ENCODE assay signal across 9 cellular contexts in genomic region chr4:128525939-128526630, GRCh38.
DNase-seq lines count a peak whose midpoint lies in the region; ATAC-seq and TF ChIP-seq lines count a peak whose summit lies in the region.
"Had no signal": no experiment of that assay in that cellular context is flagged by ENCODE, and none has a peak within 500 bp of the region (broad histone marks: within the 10 kb centered on the region; RNA-seq: fewer than 3 reads in every experiment).

No MANE protein-coding gene starts in this region.

- TF ChIP-seq POLR2A in thyroid gland (IDR thresholded peaks at IDR 0.05): no peak

- H2AFZ ChIP-seq in SK-N-SH (ENCODE audit: low read depth): 0 out of 2 replicates have a peak overlapping the region, but pooled peaks have one; percentile 9

- intact Hi-C loops in left colon (cut with DNase I, micrococcal nuclease) (no loop called here), thyroid gland (cut with DNase I) (loop anchor here (10.0 kb wide), 1 partner anchor 51 kb away; no protein-coding TSS in a partner anchor)

- H3K79me2 ChIP-seq in SK-N-SH (ENCODE audit: insufficient read depth): no peaks in the 10 kb centered on the region

- no peak for TF ChIP-seq CTCF in SK-N-SH (IDR thresholded peaks at IDR 0.05)
- TF ChIP-seq CTCF in brain microvascular endothelial cell (IDR thresholded peaks at IDR 0.05; ENCODE audit: low read depth, low read length, missing control alignments): no peak
- no peak for TF ChIP-seq CTCF in thyroid gland (IDR thresholded peaks at IDR 0.05)

- no peak for TF ChIP-seq EP300 in SK-N-SH (IDR thresholded peaks at IDR 0.05; ENCODE audit: borderline replicate concordance in 1 of 2, low read depth in 1 of 2, low read length in 1 of 2)

- CTCF ChIA-PET in SK-N-SH (lab: Yijun Ruan, JAX): no interaction called here

- H3K4me2 ChIP-seq in SK-N-SH: no peak overlapping the region

- ATAC-seq in SK-N-SH treated with all-trans-retinoic acid at 6 μM for 48 hours (no peak), left colon (peak; percentile 60), HG03159 (IDR thresholded peaks at IDR 0.05; ENCODE audit: unreplicated experiment) (no peak), HG02852 (IDR thresholded peaks at IDR 0.05; ENCODE audit: unreplicated experiment) (no peak)
- ATAC-seq: activated CD8-positive, alpha-beta memory T cell treated with anti-CD3 and anti-CD28 coated beads, Interleukin-2, amount 10 ng/mL, durations not matched to agents 7 days and 5 days had no signal

- no peaks in the 10 kb centered on the region for H3K36me3 ChIP-seq in SK-N-SH (replicated peaks in 1 of 2; ENCODE audit: control insufficient read depth in 1 of 2, insufficient read depth in 2 of 2, low read length in 1 of 2)
- no peaks in the 10 kb centered on the region for H3K36me3 ChIP-seq in brain microvascular endothelial cell (replicated peaks)
- no peaks in the 10 kb centered on the region for H3K36me3 ChIP-seq in thyroid gland

- in situ Hi-C loops in brain microvascular endothelial cell (cut with HindIII; ENCODE audit: low pct_ligation_motif_present, low sequenced_read_pairs): no loop called here

- H3F3A ChIP-seq in SK-N-SH (replicated peaks; ENCODE audit: insufficient read depth): peaks cover 16% of the 10 kb centered on the region

- no peak overlapping the region for H3K4me3 ChIP-seq in SK-N-SH (ENCODE audit: low read depth in 2 of 2, low read length in 1 of 2)
- H3K4me3 ChIP-seq in brain microvascular endothelial cell (ENCODE audit: low read depth, low read length): no peak overlapping the region
- H3K4me3 ChIP-seq in thyroid gland (replicated peaks in 1 of 3): no peak overlapping the region

- no peaks in the 10 kb centered on the region for H4K20me1 ChIP-seq in SK-N-SH (ENCODE audit: insufficient read depth)

- TF ChIP-seq RAD21 in SK-N-SH (IDR thresholded peaks at IDR 0.05; ENCODE audit: low read length): no peak

- no peak overlapping the region for H3K9ac ChIP-seq in SK-N-SH

- no peak for DNase-seq in SK-N-SH
- no peak for DNase-seq in brain microvascular endothelial cell
- DNase-seq in left colon: no peak
- DNase-seq in thyroid gland: no peak
- no peak for DNase-seq in NCI-H526 treated with DMSO at 0.1 percent for 48 hours (lab: John Stamatoyannopoulos, UW)
- DNase-seq: activated CD8-positive, alpha-beta memory T cell treated with anti-CD3 and anti-CD28 coated beads, Interleukin-2, amount 10 ng/mL, durations not matched to agents 7 days and 5 days had no signal

- POLR2A ChIA-PET in SK-N-SH (lab: Yijun Ruan, JAX): no interaction called here

- H3K27me3 ChIP-seq in SK-N-SH (ENCODE audit: insufficient read depth) (no peaks in the 10 kb centered on the region), brain microvascular endothelial cell (replicated peaks) (no peaks in the 10 kb centered on the region), thyroid gland (no peaks in the 10 kb centered on the region)

- H3K4me1 ChIP-seq in SK-N-SH (ENCODE audit: control insufficient read depth in 1 of 2, insufficient read depth in 2 of 2, low read depth in 1 of 2, low read length in 1 of 2) (peaks cover 2 to 37% of the 10 kb centered on the region in 2 experiments), thyroid gland (peaks cover 47 to 58% of the 10 kb centered on the region in 2 donors)

- WGBS in SK-N-SH (ENCODE audit: low lambda C conversion rate): 83% methylated on average over 1 of the region's 1 CpG
- 17 to 30% methylated on average over 1 of the region's 1 CpG for WGBS in thyroid gland, 2 donors

- H3K27ac ChIP-seq in SK-N-SH (ENCODE audit: low read depth in 2 of 2, low read length in 1 of 2): 0 out of 4 replicates have a peak overlapping the region, but pooled peaks of 1 of the 2 experiments have one; percentile 8
- H3K27ac ChIP-seq in brain microvascular endothelial cell: peak overlapping the region; percentile 72
- peak overlapping the region; percentile 26 to 95 (median 94) for H3K27ac ChIP-seq in thyroid gland

- H3K9me3 ChIP-seq in SK-N-SH: no peaks in the 10 kb centered on the region
- no peaks in the 10 kb centered on the region for H3K9me3 ChIP-seq in thyroid gland

- no peaks in the 10 kb centered on the region for H3K9me2 ChIP-seq in SK-N-SH

TF ChIP-seq in SK-N-SH, 30 proteins besides CTCF, POLR2A, EP300 and RAD21:
- TF ChIP-seq MEF2A (IDR thresholded peaks at IDR 0.05; ENCODE audit: borderline replicate concordance, low read depth): no peak
- no peak for TF ChIP-seq NRF1 (IDR thresholded peaks at IDR 0.05; ENCODE audit: low read depth, low read length)
- TF ChIP-seq ZBTB33 (IDR thresholded peaks at IDR 0.05; ENCODE audit: borderline replicate concordance, low read depth): no peak

TF ChIP-seq in SK-N-SH treated with all-trans-retinoic acid at 6 μM for 48 hours, 23 proteins besides CTCF, POLR2A, EP300 and RAD21:
- TF ChIP-seq PATZ1 (CRISPR knock-in tag; IDR thresholded peaks at IDR 0.05; ENCODE audit: borderline replicate concordance): no peak
- TF ChIP-seq BACH2 (CRISPR knock-in tag; IDR thresholded peaks at IDR 0.05; ENCODE audit: borderline replicate concordance): no peak
- TF ChIP-seq CSDC2 (CRISPR knock-in tag; IDR thresholded peaks at IDR 0.05): no peak
- TF ChIP-seq TOX (CRISPR knock-in tag; IDR thresholded peaks at IDR 0.05; ENCODE audit: borderline replicate concordance): no peak
